In the genomic region with DNA sequence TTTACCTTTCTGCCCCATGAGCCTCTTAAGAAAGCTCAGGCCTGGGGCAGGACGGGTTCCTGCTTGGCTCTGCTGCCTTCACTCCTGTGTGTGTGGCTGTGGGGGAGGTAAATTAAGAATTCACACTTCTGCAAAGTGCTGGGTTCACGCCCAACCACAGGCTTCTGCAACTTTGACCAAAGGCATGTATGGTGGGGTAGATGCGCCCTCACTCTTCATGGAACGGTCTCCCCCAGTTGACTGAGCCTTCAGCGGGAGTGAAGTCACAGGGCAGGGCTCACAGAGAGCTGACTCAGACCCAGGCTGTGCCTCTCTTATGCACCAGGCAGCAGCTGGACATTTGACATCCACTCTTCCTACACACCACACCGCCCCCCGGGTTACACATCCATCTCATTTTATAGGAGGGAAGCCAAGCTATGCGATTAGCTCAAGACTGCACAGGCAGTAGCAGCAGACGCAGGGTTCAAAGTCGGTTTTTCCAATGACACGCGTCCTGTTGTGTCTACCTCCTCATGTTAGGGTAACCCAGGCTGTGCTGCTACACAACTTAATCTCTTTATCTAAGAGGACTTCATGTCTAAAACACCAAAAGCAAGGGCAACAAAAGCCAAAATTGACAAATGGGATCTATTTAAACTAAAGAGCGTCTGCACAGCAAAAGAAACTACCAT, we compare ENCODE assay signal across 11 cellular contexts. TPM values are rescaled to one million over a fixed set of nuclear protein-coding genes. Genes with fewer than 3 reads are reported as not detected.
DNase-seq lines count a peak whose midpoint lies in the region; ATAC-seq and TF ChIP-seq lines count a peak whose summit lies in the region.
"Had no signal": no experiment of that assay in that cellular context is flagged by ENCODE, and none has a peak within 500 bp of the region (broad histone marks: within the 10 kb centered on the region; RNA-seq: fewer than 3 reads in every experiment).

No MANE protein-coding gene starts in this region.

- no peaks in the 10 kb centered on the region for H3K27me3 Mint-ChIP-seq in activated T-cell treated with anti-CD3 and anti-CD28 coated beads, Interleukin-2, amount 50 U/mL, for 72 hours (ENCODE audit: low read depth)

- DNase-seq in activated T-cell treated with anti-CD3 and anti-CD28 coated beads, Interleukin-2, amount 50 U/mL, for 72 hours: peak in 1 of 2 donors; percentile 18
- DNase-seq in left ventricle myocardium superior (no peak), left ventricle myocardium inferior (no peak), NCI-H69 (lab: John Stamatoyannopoulos, UW) (no peak)

- no peak overlapping the region for H3K27ac ChIP-seq in left ventricle myocardium inferior (replicated peaks)
- H3K27ac ChIP-seq: gastroesophageal sphincter had no signal

- TF ChIP-seq CTCF in left ventricle myocardium inferior (IDR thresholded peaks at IDR 0.05; ENCODE audit: borderline replicate concordance): no peak

- H3K4me1 ChIP-seq in left ventricle myocardium inferior: no peaks in the 10 kb centered on the region
- H3K4me1 ChIP-seq: gastroesophageal sphincter had no signal

- no peaks in the 10 kb centered on the region for H3K36me3 ChIP-seq in left ventricle myocardium inferior
- H3K36me3 ChIP-seq: gastroesophageal sphincter had no signal

- ATAC-seq in GM18499 (IDR thresholded peaks at IDR 0.05; ENCODE audit: insufficient read depth, unreplicated experiment) (peak; percentile 44), GM21423 (IDR thresholded peaks at IDR 0.05; ENCODE audit: unreplicated experiment) (peak; percentile 73), HG03432 (IDR thresholded peaks at IDR 0.05; ENCODE audit: unreplicated experiment) (peak; percentile 77), left ventricle myocardium superior (no peak), HG03354 (IDR thresholded peaks at IDR 0.05; ENCODE audit: poor library complexity, severe bottlenecking, unreplicated experiment) (no peak)
- peak; percentile 44 to 88 for ATAC-seq in activated T-cell treated with anti-CD3 and anti-CD28 coated beads, Interleukin-2, amount 50 U/mL, for 72 hours (replicated peaks in 1 of 2)
- ATAC-seq: gastroesophageal sphincter, K562 had no signal

- peaks cover 14% of the 10 kb centered on the region for H3K4me1 Mint-ChIP-seq in activated T-cell treated with anti-CD3 and anti-CD28 coated beads, Interleukin-2, amount 50 U/mL, for 72 hours (ENCODE audit: low read depth)

- H3K4me3 Mint-ChIP-seq in activated T-cell treated with anti-CD3 and anti-CD28 coated beads, Interleukin-2, amount 50 U/mL, for 72 hours: peak overlapping the region; percentile 29 to 63
- H3K4me3 Mint-ChIP-seq: brain had no signal

- H3K27me3 ChIP-seq in left ventricle myocardium inferior (ENCODE audit: low read depth): peaks cover 82% of the 10 kb centered on the region

- no peaks in the 10 kb centered on the region for H3K9me3 Mint-ChIP-seq in activated T-cell treated with anti-CD3 and anti-CD28 coated beads, Interleukin-2, amount 50 U/mL, for 72 hours

- intact Hi-C loops in left ventricle myocardium superior (cut with micrococcal nuclease) (no loop called here), left ventricle myocardium inferior (cut with micrococcal nuclease) (no loop called here)

- H3K36me3 Mint-ChIP-seq in activated T-cell treated with anti-CD3 and anti-CD28 coated beads, Interleukin-2, amount 50 U/mL, for 72 hours (ENCODE audit: insufficient read depth in 2 of 2): no peaks in the 10 kb centered on the region
- H3K36me3 Mint-ChIP-seq: brain had no signal

- H3K27ac Mint-ChIP-seq in activated T-cell treated with anti-CD3 and anti-CD28 coated beads, Interleukin-2, amount 50 U/mL, for 72 hours: peak overlapping the region; percentile 19

- H3K9me3 ChIP-seq in left ventricle myocardium inferior (replicated peaks): no peaks in the 10 kb centered on the region
- H3K9me3 ChIP-seq: gastroesophageal sphincter had no signal

- H3K4me3 ChIP-seq in left ventricle myocardium inferior: no peak overlapping the region
- H3K4me3 ChIP-seq: gastroesophageal sphincter, K562 had no signal

RNA-seq across cellular contexts. Expression of a gene that starts 15.4 kb away (rescaled TPM):
- total RNA-seq in activated T-cell treated with anti-CD3 and anti-CD28 coated beads, Interleukin-2, amount 50 U/mL, for 72 hours: 10 to 100 TPM; 54.4 to 58.0 TPM
- total RNA-seq in left ventricle myocardium superior (0.20 TPM), left ventricle myocardium inferior (0.11 TPM)

Comparison
In these comparisons a context has a peak if more than half of its experiments do, and no peak if none do; other contexts are left out.
1. ATAC-seq: peak in GM18499 (single experiment), GM21423 (single experiment), HG03432 (single experiment) and activated T-cell treated with anti-CD3 and anti-CD28 coated beads, Interleukin-2, amount 50 U/mL, for 72 hours (2 of 2); none in left ventricle myocardium superior (single experiment) and HG03354 (single experiment).
2. RNA of a gene that starts 15.4 kb away (total RNA-seq): 54.4 to 58.0 TPM in activated T-cell treated with anti-CD3 and anti-CD28 coated beads, Interleukin-2, amount 50 U/mL, for 72 hours; 0.20 TPM in left ventricle myocardium superior (single experiment) and 0.11 TPM in left ventricle myocardium inferior (single experiment); every median in the first group is over 10 times any median in the second.